Comparison of ENCODE assay signal across 22 cellular contexts in the genomic region with DNA sequence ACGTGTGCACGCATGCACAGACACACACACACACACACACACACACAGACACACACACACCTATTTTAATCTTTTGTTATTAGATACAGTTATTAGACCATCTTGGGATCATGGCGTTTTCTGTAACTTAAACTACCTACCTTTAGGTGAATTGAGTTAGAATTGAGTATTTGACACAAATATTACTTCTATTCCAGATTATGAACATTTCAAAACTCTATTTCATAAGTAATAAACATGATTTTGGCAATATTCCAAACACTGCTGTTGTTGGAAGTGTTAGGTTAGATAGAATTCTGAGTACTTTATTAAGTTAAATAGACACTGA.
"Had no signal": no experiment of that assay in that cellular context is flagged by ENCODE, and none has a peak within 500 bp of the region (broad histone marks: within the 10 kb centered on the region; RNA-seq: fewer than 3 reads in every experiment).

No MANE protein-coding gene starts in this region.

- H3K27ac Mint-ChIP-seq: activated CD4-positive, alpha-beta T cell treated with anti-CD3 and anti-CD28 coated beads for 36 hours; activated naive CD4-positive, alpha-beta T cell treated with anti-CD3 and anti-CD28 coated beads, Interleukin-2, amount 50 U/mL, for 72 hours; activated T-cell treated with anti-CD3 and anti-CD28 coated beads, Interleukin-2, amount 50 U/mL, for 24 hours; activated T-helper 17 cell treated with anti-CD3 and anti-CD28 coated beads, Interleukin-2, amount 50 U/mL, for 72 hours; dendritic cell treated with granulocyte-macrophage colony-stimulating factor and Interleukin-4, amounts not matched to agents 40 ng/mL and 50 ng/mL, for 4 days; naive thymus-derived CD4-positive, alpha-beta T cell; neural progenitor cell; WTC11 had no signal

- H3K36me3 ChIP-seq: adrenal gland, cardiac muscle cell, neural progenitor cell had no signal

- H3K4me3 Mint-ChIP-seq: activated CD4-positive, alpha-beta T cell treated with anti-CD3 and anti-CD28 coated beads for 36 hours; activated T-cell treated with anti-CD3 and anti-CD28 coated beads, Interleukin-2, amount 50 U/mL, for 24 hours; activated T-helper 17 cell treated with anti-CD3 and anti-CD28 coated beads, Interleukin-2, amount 50 U/mL, for 72 hours; dendritic cell treated with granulocyte-macrophage colony-stimulating factor and Interleukin-4, amounts not matched to agents 40 ng/mL and 50 ng/mL, for 4 days; naive thymus-derived CD4-positive, alpha-beta T cell; neural progenitor cell; WTC11 had no signal

- H3K27ac ChIP-seq: adrenal gland, cardiac muscle cell, foreskin keratinocyte, neural progenitor cell, sigmoid colon, testis, vagina had no signal

- H3K4me1 Mint-ChIP-seq: activated CD4-positive, alpha-beta T cell treated with anti-CD3 and anti-CD28 coated beads for 36 hours; activated T-helper 17 cell treated with anti-CD3 and anti-CD28 coated beads, Interleukin-2, amount 50 U/mL, for 72 hours; naive thymus-derived CD4-positive, alpha-beta T cell; neural progenitor cell had no signal

- DNase-seq: activated CD4-positive, alpha-beta T cell treated with anti-CD3 and anti-CD28 coated beads for 36 hours; activated CD4-positive, alpha-beta T cell treated with anti-CD3 and anti-CD28 coated beads, Interleukin-2, amount 50 U/mL, for 4 hours; activated CD8-positive, alpha-beta memory T cell treated with anti-CD3 and anti-CD28 coated beads for 24 hours; activated CD8-positive, alpha-beta memory T cell treated with anti-CD3 and anti-CD28 coated beads, Interleukin-2, amount 50 U/mL, for 4 hours; activated T-cell treated with anti-CD3 and anti-CD28 coated beads, Interleukin-2, amount 50 U/mL, for 24 hours; adrenal gland; effector CD8-positive, alpha-beta T cell; kidney; naive thymus-derived CD4-positive, alpha-beta T cell; sigmoid colon; stimulated activated CD4-positive, alpha-beta T cell treated with anti-CD3 and anti-CD28 coated beads, Interleukin-4, amount 100 ng/mL, for 1 hour; stimulated activated naive CD4-positive, alpha-beta T cell; testis had no signal

- ATAC-seq: activated CD4-positive, alpha-beta T cell treated with anti-CD3 and anti-CD28 coated beads for 36 hours; activated naive CD4-positive, alpha-beta T cell treated with anti-CD3 and anti-CD28 coated beads, Interleukin-2, amount 50 U/mL, for 72 hours; activated T-helper 17 cell treated with anti-CD3 and anti-CD28 coated beads, Interleukin-2, amount 50 U/mL, for 72 hours; foreskin keratinocyte; naive thymus-derived CD4-positive, alpha-beta T cell had no signal

- H3K4me3 ChIP-seq: adrenal gland, cardiac muscle cell, lung, neural progenitor cell, sigmoid colon, testis, vagina had no signal

- H3K9me3 ChIP-seq: adrenal gland, testis had no signal

- H3K27me3 ChIP-seq: adrenal gland, cardiac muscle cell, foreskin keratinocyte, neural progenitor cell, sigmoid colon, testis, vagina had no signal

- H3K27me3 Mint-ChIP-seq: activated CD4-positive, alpha-beta T cell treated with anti-CD3 and anti-CD28 coated beads for 36 hours; activated T-cell treated with anti-CD3 and anti-CD28 coated beads, Interleukin-2, amount 50 U/mL, for 24 hours; activated T-helper 17 cell treated with anti-CD3 and anti-CD28 coated beads, Interleukin-2, amount 50 U/mL, for 72 hours; dendritic cell treated with granulocyte-macrophage colony-stimulating factor and Interleukin-4, amounts not matched to agents 40 ng/mL and 50 ng/mL, for 4 days had no signal

- H3K9me3 Mint-ChIP-seq: activated T-helper 17 cell treated with anti-CD3 and anti-CD28 coated beads, Interleukin-2, amount 50 U/mL, for 72 hours had no signal

- H3K4me1 ChIP-seq: adrenal gland, foreskin keratinocyte, neural progenitor cell, sigmoid colon, testis, vagina had no signal
